In genomic region chr11:94132823-94133408, GRCh38 we compare ENCODE assay signal across 1 cellular context.
TF ChIP-seq lines count a peak whose summit lies in the region.

No MANE protein-coding gene starts in this region.

TF ChIP-seq in GM23338, 12 proteins besides CTCF, POLR2A, EP300 and RAD21 (continued from another document):
- TF ChIP-seq ZNF462 (CRISPR knock-in tag; IDR thresholded peaks at IDR 0.05) (no peak), ZNF331 (CRISPR knock-in tag; IDR thresholded peaks at IDR 0.05; ENCODE audit: low read depth) (no peak), EZH2phosphoT487 (IDR thresholded peaks at IDR 0.05; ENCODE audit: unreplicated experiment) (no peak), JUNB (IDR thresholded peaks at IDR 0.05; ENCODE audit: unreplicated experiment) (no peak), ZNF114 (CRISPR knock-in tag; IDR thresholded peaks at IDR 0.05) (no peak), ETS1 (IDR thresholded peaks at IDR 0.05) (no peak), NANOG (IDR thresholded peaks at IDR 0.05; ENCODE audit: borderline replicate concordance) (no peak), STAT1 (IDR thresholded peaks at IDR 0.05; ENCODE audit: unreplicated experiment) (no peak), EZH2 (IDR thresholded peaks at IDR 0.05; ENCODE audit: low read depth, unreplicated experiment) (no peak), CREB1 (CRISPR knock-in tag; IDR thresholded peaks at IDR 0.05; ENCODE audit: low read depth) (no peak), REST (IDR thresholded peaks at IDR 0.05; ENCODE audit: unreplicated experiment) (no peak)
